Comparison of ENCODE assay signal across 8 cellular contexts in the genomic region with DNA sequence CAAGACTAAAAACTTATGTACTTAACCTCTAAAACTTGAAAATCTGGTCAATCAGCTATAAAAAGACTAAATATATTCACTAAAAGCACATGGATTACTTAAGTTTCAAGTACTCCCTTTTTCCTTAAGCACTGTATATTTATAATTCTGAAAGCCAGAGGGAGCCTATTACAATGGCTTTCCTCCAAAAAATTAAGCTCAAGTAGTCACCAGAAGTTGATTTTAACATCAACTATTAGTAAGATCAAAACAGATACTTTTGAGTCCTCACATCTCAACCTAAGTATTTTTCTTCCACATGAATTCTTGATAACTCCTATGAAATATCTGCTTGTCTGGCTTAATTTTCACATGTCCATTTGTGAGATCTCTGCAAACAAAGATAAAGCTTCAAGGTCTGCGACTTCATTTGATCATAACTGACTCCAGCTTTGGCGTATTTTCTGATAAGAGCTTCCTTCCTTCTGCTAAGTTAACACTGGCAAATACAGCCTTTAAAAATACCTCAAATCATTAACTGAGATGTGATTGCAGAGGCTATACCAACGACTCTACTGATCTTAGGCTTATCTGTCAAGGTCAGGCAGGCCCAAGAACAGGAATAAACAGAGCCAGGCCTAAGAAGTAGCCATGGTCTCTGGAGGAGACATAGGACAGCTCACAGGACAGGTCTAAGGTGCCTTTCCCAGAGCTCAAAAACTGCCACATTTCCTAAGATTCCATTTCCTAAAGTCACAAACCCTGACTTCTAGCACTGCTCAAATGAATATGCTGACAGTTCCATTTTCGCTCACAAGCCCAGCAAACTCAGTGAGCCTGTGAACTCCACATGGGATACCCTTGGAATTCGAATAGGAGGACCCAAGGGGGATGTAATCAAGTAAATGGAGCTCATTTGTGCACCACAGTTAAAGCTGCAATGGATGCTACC. TPM values are rescaled to one million over a fixed set of nuclear protein-coding genes. Genes with fewer than 3 reads are reported as not detected.
DNase-seq lines count a peak whose midpoint lies in the region; ATAC-seq and TF ChIP-seq lines count a peak whose summit lies in the region.

No MANE protein-coding gene starts in this region.

- H2BK120ac ChIP-seq in trophoblast cell (ENCODE audit: insufficient read depth, low read length, poor library complexity) = no peak overlapping the region

- peak; percentile 10; the same call in 2 of the 3 replicates for ATAC-seq in RWPE2 (ENCODE audit: low read depth)
- ATAC-seq in GM19328 (IDR thresholded peaks at IDR 0.05; ENCODE audit: unreplicated experiment) = no peak

- H3K4me1 ChIP-seq in RWPE2 (ENCODE audit: insufficient read depth, poor library complexity, severe bottlenecking) = peaks cover 25% of the 10 kb centered on the region
- peaks cover 2 to 5% of the 10 kb centered on the region in 2 experiments for H3K4me1 ChIP-seq in trophoblast cell (ENCODE audit: control insufficient read depth in 1 of 2, insufficient read depth in 2 of 2, low read length in 2 of 2)

- TF ChIP-seq CTCF in GM06990 (IDR thresholded peaks at IDR 0.05; ENCODE audit: insufficient read depth, low read length, poor library complexity, severe bottlenecking) (no peak), RWPE2 (IDR thresholded peaks at IDR 0.05; ENCODE audit: poor library complexity, severe bottlenecking) (no peak)

- H3K18ac ChIP-seq in trophoblast cell (ENCODE audit: low read length) = no peak overlapping the region

- peaks cover 24% of the 10 kb centered on the region for H3K36me3 ChIP-seq in GM06990 (ENCODE audit: control insufficient read depth, insufficient read depth, low read length)
- H3K36me3 ChIP-seq in RWPE2 (ENCODE audit: low read depth) = peaks cover 100% of the 10 kb centered on the region
- H3K36me3 ChIP-seq in trophoblast cell (ENCODE audit: control insufficient read depth in 1 of 2, insufficient read depth in 2 of 2, low read length in 2 of 2) = peaks cover 15 to 29% of the 10 kb centered on the region in 2 experiments

- H3K79me2 ChIP-seq in trophoblast cell (ENCODE audit: control insufficient read depth, insufficient read depth, low read length, poor library complexity) = peaks cover 32% of the 10 kb centered on the region

- H3K4me2 ChIP-seq in trophoblast cell (ENCODE audit: low read length) = no peak overlapping the region

- no peak overlapping the region for H4K12ac ChIP-seq in trophoblast cell (ENCODE audit: low read depth, low read length)

- no peak overlapping the region for H4K8ac ChIP-seq in trophoblast cell (ENCODE audit: low read depth, low read length)

- H3K9ac ChIP-seq in trophoblast cell (ENCODE audit: low read length) = no peak overlapping the region

- H2BK12ac ChIP-seq in trophoblast cell (ENCODE audit: low read length) = no peak overlapping the region

- no peaks in the 10 kb centered on the region for H3K9me3 ChIP-seq in RWPE2 (ENCODE audit: severe bottlenecking)
- H3K9me3 ChIP-seq in trophoblast cell (ENCODE audit: insufficient read depth, low read depth, low read length) = no peaks in the 10 kb centered on the region

- H3K27ac ChIP-seq in RWPE2 (ENCODE audit: poor library complexity, severe bottlenecking) (no peak overlapping the region), epithelial cell of prostate (peak overlapping the region; percentile 1), trophoblast cell (ENCODE audit: low read depth, low read length) (no peak overlapping the region)

- no peak overlapping the region for H3K23ac ChIP-seq in trophoblast cell (ENCODE audit: low read length)

- H4K91ac ChIP-seq in trophoblast cell (ENCODE audit: low read depth, low read length) = no peak overlapping the region

- no CpG with 5 or more reads among the region's 5 CpGs for WGBS in trophoblast cell (ENCODE audit: extremely low coverage, insufficient coverage, insufficient read length)

- DNase-seq in GM06990 (ENCODE audit: extremely low read depth, insufficient read length) (no peak), RWPE2 (ENCODE audit: low spot score) (no peak), epithelial cell of prostate (ENCODE audit: low read depth, low spot score) (no peak), trophoblast cell (no peak), retina (no peak), KG1 (lab: John Stamatoyannopoulos, UW) (no peak), AML-193 (lab: John Stamatoyannopoulos, UW) (no peak)

- no peak overlapping the region for H3K14ac ChIP-seq in trophoblast cell (ENCODE audit: low read length)

- H3K4ac ChIP-seq in trophoblast cell (ENCODE audit: low read depth, low read length) = peak overlapping the region; percentile 57

- H2AFZ ChIP-seq in trophoblast cell (ENCODE audit: insufficient read depth, low read length, poor library complexity) = no peak overlapping the region

- no peak overlapping the region for H2AK5ac ChIP-seq in trophoblast cell (ENCODE audit: low read length)

- H3K27me3 ChIP-seq in GM06990 (replicated peaks; ENCODE audit: control insufficient read depth, insufficient read depth, low read length) = no peaks in the 10 kb centered on the region
- H3K27me3 ChIP-seq in RWPE2 (ENCODE audit: insufficient read depth, poor library complexity, severe bottlenecking) = no peaks in the 10 kb centered on the region
- H3K27me3 ChIP-seq in trophoblast cell (ENCODE audit: insufficient read depth, low read length) = no peaks in the 10 kb centered on the region

- H3K4me3 ChIP-seq in GM06990 (replicated peaks; ENCODE audit: low read depth, low read length) = peak overlapping the region; percentile 5
- no peak overlapping the region for H3K4me3 ChIP-seq in RWPE2 (ENCODE audit: severe bottlenecking)
- H3K4me3 ChIP-seq in trophoblast cell (ENCODE audit: low read depth, low read length) = no peak overlapping the region

- no peak overlapping the region for H2BK5ac ChIP-seq in trophoblast cell (ENCODE audit: low read depth, low read length, poor library complexity)

- H3K79me1 ChIP-seq in trophoblast cell (ENCODE audit: low read length) = no peaks in the 10 kb centered on the region

RNA-seq across cellular contexts. Expression of a gene that starts 10.0 kb away (rescaled TPM):
- polyA plus RNA-seq in trophoblast cell (2013) = 333 and 360 TPM in 2 replicates

RNA-seq across cellular contexts. Expression of a gene that starts 10.2 kb away (rescaled TPM):
- 20.7 and 21.8 TPM in 2 replicates for polyA plus RNA-seq in trophoblast cell (2013)
